Comparison of ENCODE assay signal across 7 cellular contexts in the genomic region with DNA sequence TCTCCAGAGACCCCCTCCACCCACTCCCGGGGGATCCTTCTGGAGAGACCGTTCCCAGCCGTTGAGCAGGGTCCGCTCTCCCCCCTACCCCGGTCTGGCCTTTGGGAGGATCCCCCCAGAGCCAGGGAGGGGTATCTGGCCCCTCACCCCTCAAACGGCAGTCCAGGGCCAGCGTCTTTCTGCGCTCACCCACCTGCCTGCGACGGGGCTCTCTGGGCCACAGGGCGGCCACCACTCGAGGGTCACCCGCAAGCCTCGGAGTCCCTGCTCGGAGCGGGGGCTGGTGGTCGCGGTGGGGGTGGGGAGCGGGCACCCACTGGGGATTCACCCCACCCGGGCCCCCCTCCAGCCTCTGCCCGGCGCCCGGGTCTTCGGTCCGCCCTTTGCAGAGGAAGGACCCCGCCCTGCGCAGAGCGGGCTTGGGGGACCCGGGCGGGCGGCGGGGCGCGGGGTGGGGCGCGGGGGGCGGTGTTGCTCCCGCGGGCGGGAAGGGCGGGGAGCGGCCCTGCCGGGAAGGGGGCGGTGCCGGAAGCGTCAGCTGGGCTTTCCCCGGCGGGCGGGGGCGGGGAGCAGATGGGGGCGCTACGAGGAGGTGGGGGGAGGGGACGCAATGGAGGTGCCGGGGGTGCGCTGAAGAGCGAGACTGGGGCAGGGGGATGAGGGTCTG. TPM values are rescaled to one million over a fixed set of nuclear protein-coding genes. Genes with fewer than 3 reads are reported as not detected.
DNase-seq lines count a peak whose midpoint lies in the region; ATAC-seq and TF ChIP-seq lines count a peak whose summit lies in the region.

No MANE protein-coding gene starts in this region.

- H3K4me3 ChIP-seq in heart right ventricle (peak overlapping the region in 9 of 10 donors; percentile 41 to 72 (median 52)), sigmoid colon (peak overlapping the region; percentile 41 to 61 (median 58))

- TF ChIP-seq EP300 in sigmoid colon (IDR thresholded peaks at IDR 0.05), result no peak

- no peaks in the 10 kb centered on the region for H3K9me3 ChIP-seq in heart right ventricle
- no peaks in the 10 kb centered on the region for H3K9me3 ChIP-seq in sigmoid colon

- H3K36me3 Mint-ChIP-seq in activated naive CD4-positive, alpha-beta T cell treated with anti-CD3 and anti-CD28 coated beads for 36 hours (ENCODE audit: low read depth), result peaks cover 6% of the 10 kb centered on the region

- peak; percentile 6 to 50 (median 30) for ATAC-seq in heart right ventricle
- no peak for ATAC-seq in HG02798 (IDR thresholded peaks at IDR 0.05; ENCODE audit: poor library complexity, unreplicated experiment)

- POLR2A ChIA-PET in RWPE1 (lab: Yijun Ruan, JAX; ENCODE audit: low non-redundant PET), result interaction anchor here (1.7 kb wide), 1 partner anchor 16 kb away, joined by 10 read pairs; no protein-coding TSS in a partner anchor

- H3K4me3 Mint-ChIP-seq in activated naive CD4-positive, alpha-beta T cell treated with anti-CD3 and anti-CD28 coated beads for 36 hours, result peak overlapping the region; percentile 69

- TF ChIP-seq CTCF in RWPE1 (conservative IDR thresholded peaks at IDR 0.05; ENCODE audit: low read depth) (no peak), heart right ventricle (IDR thresholded peaks at IDR 0.05) (no peak), sigmoid colon (IDR thresholded peaks at IDR 0.05) (no peak)

- no peaks in the 10 kb centered on the region for H3K9me3 Mint-ChIP-seq in activated naive CD4-positive, alpha-beta T cell treated with anti-CD3 and anti-CD28 coated beads for 36 hours

- H3K27me3 ChIP-seq in heart right ventricle, result no peaks in the 10 kb centered on the region
- H3K27me3 ChIP-seq in sigmoid colon, result no peaks in the 10 kb centered on the region

- no peak for TF ChIP-seq POLR2A in sigmoid colon (IDR thresholded peaks at IDR 0.05)

- CTCF ChIA-PET in RWPE1 (lab: Yijun Ruan, JAX), result no interaction called here
- CTCF ChIA-PET in activated naive CD4-positive, alpha-beta T cell treated with anti-CD3 and anti-CD28 coated beads for 36 hours (lab: Charles Lee), result no interaction called here

- H3K27ac ChIP-seq in RWPE1 (peak overlapping the region; percentile 90), heart right ventricle (peak overlapping the region; percentile 90 to 100 (median 98)), sigmoid colon (peak overlapping the region; percentile 88 to 96 (median 90))

- peak overlapping the region; percentile 78 for H3K27ac Mint-ChIP-seq in activated naive CD4-positive, alpha-beta T cell treated with anti-CD3 and anti-CD28 coated beads for 36 hours

- WGBS in heart right ventricle, 2 donors, result 7 to 9% methylated on average over 47 to 56 of the region's 56 CpGs
- WGBS in sigmoid colon, 2 donors, result 4 to 5% methylated on average over 56 of the region's 56 CpGs

- intact Hi-C loops in activated naive CD4-positive, alpha-beta T cell treated with anti-CD3 and anti-CD28 coated beads for 36 hours (cut with micrococcal nuclease), result loop anchor here (5.0 kb wide), 1 partner anchor 267 kb away; the partner anchor contains the start of gene SELENOO
- intact Hi-C loops in heart right ventricle (cut with DNase I), result loop anchor here in 6 of 10 donors (2.0 to 10.0 kb wide), 5 partner anchors 26 to 270 kb away; partner anchors contain the start of genes SELENOO (in 2 of the 6) and PIM3 (in 1 of the 6)
- intact Hi-C loops in sigmoid colon (cut with DNase I), result loop anchor here (5.0 kb wide), 1 partner anchor 267 kb away; the partner anchor contains the start of gene SELENOO

- H3K4me1 Mint-ChIP-seq in activated naive CD4-positive, alpha-beta T cell treated with anti-CD3 and anti-CD28 coated beads for 36 hours (ENCODE audit: low read depth), result peaks cover 43% of the 10 kb centered on the region

- H3K4me1 ChIP-seq in heart right ventricle (peaks cover 39 to 85% (median 78%) of the 10 kb centered on the region in 9 donors), sigmoid colon (peaks cover 0 to 47% (median 44%) of the 10 kb centered on the region in 4 donors)

- H3K36me3 ChIP-seq in heart right ventricle, result no peaks in the 10 kb centered on the region
- H3K36me3 ChIP-seq in sigmoid colon, result no peaks in the 10 kb centered on the region

- DNase-seq in H4 (ENCODE audit: low spot score), result peak; percentile 61
- DNase-seq in RWPE1 (ENCODE audit: low spot score), result peak; percentile 41
- DNase-seq in activated naive CD4-positive, alpha-beta T cell treated with anti-CD3 and anti-CD28 coated beads for 36 hours, result peak; percentile 94
- peak; percentile 91 to 92 for DNase-seq in heart right ventricle
- peak; percentile 93 for DNase-seq in sigmoid colon
- DNase-seq in pons (ENCODE audit: low spot score), result no peak

- no peaks in the 10 kb centered on the region for H3K27me3 Mint-ChIP-seq in activated naive CD4-positive, alpha-beta T cell treated with anti-CD3 and anti-CD28 coated beads for 36 hours (ENCODE audit: low read depth)

RNA-seq across cellular contexts. Expression of gene CRELD2, which starts 16.6 kb away (rescaled TPM):
- 95.9 and 113 TPM in 2 replicates for total RNA-seq in H4 (2014; rRNA removed; shearing (Covaris generic))
- total RNA-seq in activated naive CD4-positive, alpha-beta T cell treated with anti-CD3 and anti-CD28 coated beads for 36 hours, result 10 to 100 TPM; 15.3 to 16.2 TPM
- total RNA-seq in heart right ventricle (10 to 100 TPM; 13.0 to 32.5 (median 19.2) TPM), sigmoid colon (10 to 100 TPM; 15.5 to 26.5 (median 23.1) TPM)
- polyA plus RNA-seq in heart right ventricle (10 to 100 TPM; 11.0 to 90.0 TPM), sigmoid colon (10 to 100 TPM in 2 of 3 donors, 1 to 10 TPM in 1; 9.2 to 97.7 (median 11.4) TPM)

RNA-seq across cellular contexts. Expression of gene ALG12, which starts 16.8 kb away (rescaled TPM):
- total RNA-seq in H4 (2014; rRNA removed; shearing (Covaris generic)), result 13.9 and 22.3 TPM in 2 replicates
- total RNA-seq in activated naive CD4-positive, alpha-beta T cell treated with anti-CD3 and anti-CD28 coated beads for 36 hours, result 1 to 10 TPM; 7.4 to 9.6 TPM
- 10 to 100 TPM in 9 of 10 donors, 1 to 10 TPM in 1; 9.6 to 19.8 (median 16.0) TPM for total RNA-seq in heart right ventricle
- 10 to 100 TPM in 1 of 2 donors, 1 to 10 TPM in 1; 9.7 to 10.4 TPM for polyA plus RNA-seq in heart right ventricle
- total RNA-seq in sigmoid colon, result 10 to 100 TPM; 11.4 to 23.9 (median 15.4) TPM
- 10 to 100 TPM in 1 of 3 donors, 1 to 10 TPM in 2; 1.8 to 15.9 (median 2.1) TPM for polyA plus RNA-seq in sigmoid colon

RNA-seq across cellular contexts. Expression of gene PIM3, which starts 25.5 kb away (rescaled TPM):
- total RNA-seq in H4 (2014; rRNA removed; shearing (Covaris generic)), result 18.6 and 30.3 TPM in 2 replicates
- 100 to 1,000 TPM; 202 to 210 TPM for total RNA-seq in activated naive CD4-positive, alpha-beta T cell treated with anti-CD3 and anti-CD28 coated beads for 36 hours
- 10 to 100 TPM; 27.4 to 81.6 (median 41.6) TPM for total RNA-seq in heart right ventricle
- 10 to 100 TPM; 43.9 to 62.0 TPM for polyA plus RNA-seq in heart right ventricle
- 10 to 100 TPM; 26.3 to 50.0 (median 41.8) TPM for total RNA-seq in sigmoid colon
- polyA plus RNA-seq in sigmoid colon, result 100 to 1,000 TPM in 1 of 3 donors, 10 to 100 TPM in 2; 34.8 to 126 (median 60.1) TPM
